In genomic region chr16:11423315-11424117, GRCh38 we compare ENCODE assay signal across 1 cellular context.
TF ChIP-seq lines count a peak whose summit lies in the region.

No MANE protein-coding gene starts in this region.

TF ChIP-seq in GM12878, 131 proteins besides CTCF, POLR2A, EP300 and RAD21 (continued from another document and continues in another):
- TF ChIP-seq ZBTB4 (CRISPR knock-in tag; IDR thresholded peaks at IDR 0.05) (no peak), USF2 (IDR thresholded peaks at IDR 0.05; ENCODE audit: borderline replicate concordance, low read depth, low read length) (no peak), USF1 (IDR thresholded peaks at IDR 0.05; ENCODE audit: borderline replicate concordance, extremely low read length, insufficient read depth, low read depth, low read length) (no peak), CBX5 (IDR thresholded peaks at IDR 0.05; ENCODE audit: low read depth) (no peak), FOS (IDR thresholded peaks at IDR 0.05; ENCODE audit: borderline replicate concordance, extremely low read depth, insufficient read length) (no peak), SMC3 (IDR thresholded peaks at IDR 0.05; ENCODE audit: borderline replicate concordance, low read length) (no peak), HCFC1 (IDR thresholded peaks at IDR 0.05; ENCODE audit: low read length) (no peak), MXI1 (IDR thresholded peaks at IDR 0.05; ENCODE audit: low read depth, low read length) (no peak), ZNF217 (IDR thresholded peaks at IDR 0.05) (no peak), IKZF2 (IDR thresholded peaks at IDR 0.05) (peak; percentile 62 to 63; a peak in 2 of 4 replicates), ZZZ3 (IDR thresholded peaks at IDR 0.05; ENCODE audit: control insufficient read depth, insufficient read length, low read depth) (no peak), MEF2B (IDR thresholded peaks at IDR 0.05; ENCODE audit: partially characterized antibody, poor library complexity, severe bottlenecking) (peak; percentile 80), POLR2AphosphoS5 (IDR thresholded peaks at IDR 0.05; ENCODE audit: low read length) (no peak), ESRRA (IDR thresholded peaks at IDR 0.05; ENCODE audit: low read length) (no peak), CEBPB (IDR thresholded peaks at IDR 0.05; ENCODE audit: borderline replicate concordance in 1 of 2, low read depth in 2 of 2, low read length in 2 of 2) (no peak), HDAC2 (IDR thresholded peaks at IDR 0.05) (no peak), RFX5 (IDR thresholded peaks at IDR 0.05; ENCODE audit: low read depth, low read length) (no peak), SMAD1 (IDR thresholded peaks at IDR 0.05; ENCODE audit: low read depth, partially characterized antibody) (peak; percentile 48), IRF3 (IDR thresholded peaks at IDR 0.05) (no peak), MYC (IDR thresholded peaks at IDR 0.05; ENCODE audit: insufficient read depth, insufficient read length, insufficient replicate concordance, low read length, severe bottlenecking) (no peak), NBN (IDR thresholded peaks at IDR 0.05) (0 out of 2 replicates have a peak, but pooled peaks have one; percentile 33), RELA (IDR thresholded peaks at IDR 0.05; ENCODE audit: borderline replicate concordance, partially characterized antibody) (no peak), MTA2 (IDR thresholded peaks at IDR 0.05; ENCODE audit: low read depth) (peak; percentile 35; the same call in 1 of the 2 replicates), SMAD5 (IDR thresholded peaks at IDR 0.05; ENCODE audit: low read depth) (no peak), ZBED1 (IDR thresholded peaks at IDR 0.05; ENCODE audit: borderline replicate concordance) (no peak), NR2C2 (IDR thresholded peaks at IDR 0.05; ENCODE audit: borderline replicate concordance, control insufficient read depth, insufficient read length, low read depth) (no peak), CREM (IDR thresholded peaks at IDR 0.05; ENCODE audit: low read depth) (no peak), CBX3 (IDR thresholded peaks at IDR 0.05; ENCODE audit: borderline replicate concordance, low read depth) (no peak), LARP7 (IDR thresholded peaks at IDR 0.05) (no peak), CREB1 (IDR thresholded peaks at IDR 0.05; ENCODE audit: low read depth) (no peak), JUND (IDR thresholded peaks at IDR 0.05; ENCODE audit: low read depth, low read length) (no peak), NR2F1 (conservative IDR thresholded peaks at IDR 0.05) (peak; percentile 30; the same call in 1 of the 2 replicates), ZNF274 (IDR thresholded peaks at IDR 0.05; ENCODE audit: insufficient read depth, insufficient read length) (no peak), TCF7 (IDR thresholded peaks at IDR 0.05; ENCODE audit: borderline replicate concordance) (no peak)
- TF ChIP-seq, protein P1, sequence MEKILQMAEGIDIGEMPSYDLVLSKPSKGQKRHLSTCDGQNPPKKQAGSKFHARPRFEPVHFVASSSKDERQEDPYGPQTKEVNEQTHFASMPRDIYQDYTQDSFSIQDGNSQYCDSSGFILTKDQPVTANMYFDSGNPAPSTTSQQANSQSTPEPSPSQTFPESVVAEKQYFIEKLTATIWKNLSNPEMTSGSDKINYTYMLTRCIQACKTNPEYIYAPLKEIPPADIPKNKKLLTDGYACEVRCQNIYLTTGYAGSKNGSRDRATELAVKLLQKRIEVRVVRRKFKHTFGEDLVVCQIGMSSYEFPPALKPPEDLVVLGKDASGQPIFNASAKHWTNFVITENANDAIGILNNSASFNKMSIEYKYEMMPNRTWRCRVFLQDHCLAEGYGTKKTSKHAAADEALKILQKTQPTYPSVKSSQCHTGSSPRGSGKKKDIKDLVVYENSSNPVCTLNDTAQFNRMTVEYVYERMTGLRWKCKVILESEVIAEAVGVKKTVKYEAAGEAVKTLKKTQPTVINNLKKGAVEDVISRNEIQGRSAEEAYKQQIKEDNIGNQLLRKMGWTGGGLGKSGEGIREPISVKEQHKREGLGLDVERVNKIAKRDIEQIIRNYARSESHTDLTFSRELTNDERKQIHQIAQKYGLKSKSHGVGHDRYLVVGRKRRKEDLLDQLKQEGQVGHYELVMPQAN (conservative IDR thresholded peaks at IDR 0.05): no peak
- TF ChIP-seq, protein P2, sequence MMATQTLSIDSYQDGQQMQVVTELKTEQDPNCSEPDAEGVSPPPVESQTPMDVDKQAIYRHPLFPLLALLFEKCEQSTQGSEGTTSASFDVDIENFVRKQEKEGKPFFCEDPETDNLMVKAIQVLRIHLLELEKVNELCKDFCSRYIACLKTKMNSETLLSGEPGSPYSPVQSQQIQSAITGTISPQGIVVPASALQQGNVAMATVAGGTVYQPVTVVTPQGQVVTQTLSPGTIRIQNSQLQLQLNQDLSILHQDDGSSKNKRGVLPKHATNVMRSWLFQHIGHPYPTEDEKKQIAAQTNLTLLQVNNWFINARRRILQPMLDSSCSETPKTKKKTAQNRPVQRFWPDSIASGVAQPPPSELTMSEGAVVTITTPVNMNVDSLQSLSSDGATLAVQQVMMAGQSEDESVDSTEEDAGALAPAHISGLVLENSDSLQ (IDR thresholded peaks at IDR 0.05): no peak
- TF ChIP-seq, protein P3, sequence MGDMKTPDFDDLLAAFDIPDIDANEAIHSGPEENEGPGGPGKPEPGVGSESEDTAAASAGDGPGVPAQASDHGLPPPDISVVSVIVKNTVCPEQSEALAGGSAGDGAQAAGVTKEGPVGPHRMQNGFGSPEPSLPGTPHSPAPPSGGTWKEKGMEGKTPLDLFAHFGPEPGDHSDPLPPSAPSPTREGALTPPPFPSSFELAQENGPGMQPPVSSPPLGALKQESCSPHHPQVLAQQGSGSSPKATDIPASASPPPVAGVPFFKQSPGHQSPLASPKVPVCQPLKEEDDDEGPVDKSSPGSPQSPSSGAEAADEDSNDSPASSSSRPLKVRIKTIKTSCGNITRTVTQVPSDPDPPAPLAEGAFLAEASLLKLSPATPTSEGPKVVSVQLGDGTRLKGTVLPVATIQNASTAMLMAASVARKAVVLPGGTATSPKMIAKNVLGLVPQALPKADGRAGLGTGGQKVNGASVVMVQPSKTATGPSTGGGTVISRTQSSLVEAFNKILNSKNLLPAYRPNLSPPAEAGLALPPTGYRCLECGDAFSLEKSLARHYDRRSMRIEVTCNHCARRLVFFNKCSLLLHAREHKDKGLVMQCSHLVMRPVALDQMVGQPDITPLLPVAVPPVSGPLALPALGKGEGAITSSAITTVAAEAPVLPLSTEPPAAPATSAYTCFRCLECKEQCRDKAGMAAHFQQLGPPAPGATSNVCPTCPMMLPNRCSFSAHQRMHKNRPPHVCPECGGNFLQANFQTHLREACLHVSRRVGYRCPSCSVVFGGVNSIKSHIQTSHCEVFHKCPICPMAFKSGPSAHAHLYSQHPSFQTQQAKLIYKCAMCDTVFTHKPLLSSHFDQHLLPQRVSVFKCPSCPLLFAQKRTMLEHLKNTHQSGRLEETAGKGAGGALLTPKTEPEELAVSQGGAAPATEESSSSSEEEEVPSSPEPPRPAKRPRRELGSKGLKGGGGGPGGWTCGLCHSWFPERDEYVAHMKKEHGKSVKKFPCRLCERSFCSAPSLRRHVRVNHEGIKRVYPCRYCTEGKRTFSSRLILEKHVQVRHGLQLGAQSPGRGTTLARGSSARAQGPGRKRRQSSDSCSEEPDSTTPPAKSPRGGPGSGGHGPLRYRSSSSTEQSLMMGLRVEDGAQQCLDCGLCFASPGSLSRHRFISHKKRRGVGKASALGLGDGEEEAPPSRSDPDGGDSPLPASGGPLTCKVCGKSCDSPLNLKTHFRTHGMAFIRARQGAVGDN (IDR thresholded peaks at IDR 0.05): peak; percentile 77
- TF ChIP-seq, protein P4, sequence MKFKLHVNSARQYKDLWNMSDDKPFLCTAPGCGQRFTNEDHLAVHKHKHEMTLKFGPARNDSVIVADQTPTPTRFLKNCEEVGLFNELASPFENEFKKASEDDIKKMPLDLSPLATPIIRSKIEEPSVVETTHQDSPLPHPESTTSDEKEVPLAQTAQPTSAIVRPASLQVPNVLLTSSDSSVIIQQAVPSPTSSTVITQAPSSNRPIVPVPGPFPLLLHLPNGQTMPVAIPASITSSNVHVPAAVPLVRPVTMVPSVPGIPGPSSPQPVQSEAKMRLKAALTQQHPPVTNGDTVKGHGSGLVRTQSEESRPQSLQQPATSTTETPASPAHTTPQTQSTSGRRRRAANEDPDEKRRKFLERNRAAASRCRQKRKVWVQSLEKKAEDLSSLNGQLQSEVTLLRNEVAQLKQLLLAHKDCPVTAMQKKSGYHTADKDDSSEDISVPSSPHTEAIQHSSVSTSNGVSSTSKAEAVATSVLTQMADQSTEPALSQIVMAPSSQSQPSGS (IDR thresholded peaks at IDR 0.05; ENCODE audit: low read length): no peak
- TF ChIP-seq, protein P5, sequence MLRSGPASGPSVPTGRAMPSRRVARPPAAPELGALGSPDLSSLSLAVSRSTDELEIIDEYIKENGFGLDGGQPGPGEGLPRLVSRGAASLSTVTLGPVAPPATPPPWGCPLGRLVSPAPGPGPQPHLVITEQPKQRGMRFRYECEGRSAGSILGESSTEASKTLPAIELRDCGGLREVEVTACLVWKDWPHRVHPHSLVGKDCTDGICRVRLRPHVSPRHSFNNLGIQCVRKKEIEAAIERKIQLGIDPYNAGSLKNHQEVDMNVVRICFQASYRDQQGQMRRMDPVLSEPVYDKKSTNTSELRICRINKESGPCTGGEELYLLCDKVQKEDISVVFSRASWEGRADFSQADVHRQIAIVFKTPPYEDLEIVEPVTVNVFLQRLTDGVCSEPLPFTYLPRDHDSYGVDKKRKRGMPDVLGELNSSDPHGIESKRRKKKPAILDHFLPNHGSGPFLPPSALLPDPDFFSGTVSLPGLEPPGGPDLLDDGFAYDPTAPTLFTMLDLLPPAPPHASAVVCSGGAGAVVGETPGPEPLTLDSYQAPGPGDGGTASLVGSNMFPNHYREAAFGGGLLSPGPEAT (IDR thresholded peaks at IDR 0.05; ENCODE audit: low read depth): peak; percentile 66; the same call in 1 of the 2 replicates
- TF ChIP-seq, protein P6, sequence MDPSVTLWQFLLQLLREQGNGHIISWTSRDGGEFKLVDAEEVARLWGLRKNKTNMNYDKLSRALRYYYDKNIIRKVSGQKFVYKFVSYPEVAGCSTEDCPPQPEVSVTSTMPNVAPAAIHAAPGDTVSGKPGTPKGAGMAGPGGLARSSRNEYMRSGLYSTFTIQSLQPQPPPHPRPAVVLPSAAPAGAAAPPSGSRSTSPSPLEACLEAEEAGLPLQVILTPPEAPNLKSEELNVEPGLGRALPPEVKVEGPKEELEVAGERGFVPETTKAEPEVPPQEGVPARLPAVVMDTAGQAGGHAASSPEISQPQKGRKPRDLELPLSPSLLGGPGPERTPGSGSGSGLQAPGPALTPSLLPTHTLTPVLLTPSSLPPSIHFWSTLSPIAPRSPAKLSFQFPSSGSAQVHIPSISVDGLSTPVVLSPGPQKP (IDR thresholded peaks at IDR 0.05; ENCODE audit: low read depth, low read length): no peak
- TF ChIP-seq, protein P7, sequence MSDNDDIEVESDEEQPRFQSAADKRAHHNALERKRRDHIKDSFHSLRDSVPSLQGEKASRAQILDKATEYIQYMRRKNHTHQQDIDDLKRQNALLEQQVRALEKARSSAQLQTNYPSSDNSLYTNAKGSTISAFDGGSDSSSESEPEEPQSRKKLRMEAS (IDR thresholded peaks at IDR 0.05; ENCODE audit: low read depth, low read length): no peak
